8 cellular contexts compared by ENCODE assay signal in genomic region chr19:1864480-1865171, GRCh38. TPM values are rescaled to one million over a fixed set of nuclear protein-coding genes. Genes with fewer than 3 reads are reported as not detected.
DNase-seq lines count a peak whose midpoint lies in the region; ATAC-seq and TF ChIP-seq lines count a peak whose summit lies in the region.

No MANE protein-coding gene starts in this region.

- BruUV-seq in Calu3 (replicated peaks; lab: Mats Ljungman, UMichigan): TSS peak; percentile 73

- ATAC-seq in GM21423 (IDR thresholded peaks at IDR 0.05; ENCODE audit: unreplicated experiment): peak; percentile 28
- peak; percentile 54 to 55 for ATAC-seq in stimulated activated naive B cell treated with anti-CD40 and anti-IgM and Interleukin-4, amounts not matched to agents 10 μg/mL and 1 μg/mL and 100 μg/mL, for 72 hours (replicated peaks)
- ATAC-seq in GM21367 (IDR thresholded peaks at IDR 0.05; ENCODE audit: unreplicated experiment): no peak

- peak overlapping the region; percentile 78 for H3K4me3 ChIP-seq in effector memory CD4-positive, alpha-beta T cell (ENCODE audit: insufficient read depth, low read depth, low read length, poor library complexity, severe bottlenecking)

- no peaks in the 10 kb centered on the region for H3K9me3 Mint-ChIP-seq in Calu3 (ENCODE audit: low read depth, unreplicated experiment)
- no peaks in the 10 kb centered on the region for H3K9me3 Mint-ChIP-seq in stimulated activated naive B cell treated with anti-CD40 and anti-IgM and Interleukin-4, amounts not matched to agents 10 μg/mL and 1 μg/mL and 100 μg/mL, for 72 hours

- H3K4me1 ChIP-seq in effector memory CD4-positive, alpha-beta T cell (ENCODE audit: control insufficient read depth, insufficient read depth, low read length, poor library complexity, severe bottlenecking): peaks cover 32% of the 10 kb centered on the region

- H3K27me3 Mint-ChIP-seq in Calu3 (ENCODE audit: unreplicated experiment): no peaks in the 10 kb centered on the region
- H3K27me3 Mint-ChIP-seq in stimulated activated naive B cell treated with anti-CD40 and anti-IgM and Interleukin-4, amounts not matched to agents 10 μg/mL and 1 μg/mL and 100 μg/mL, for 72 hours: no peaks in the 10 kb centered on the region

- H3K27ac Mint-ChIP-seq in Calu3 (ENCODE audit: unreplicated experiment): no peak overlapping the region
- peak overlapping the region; percentile 97 for H3K27ac Mint-ChIP-seq in stimulated activated naive B cell treated with anti-CD40 and anti-IgM and Interleukin-4, amounts not matched to agents 10 μg/mL and 1 μg/mL and 100 μg/mL, for 72 hours

- H3K36me3 Mint-ChIP-seq in Calu3 (ENCODE audit: insufficient read depth, unreplicated experiment): peaks cover 46% of the 10 kb centered on the region
- peaks cover 11% of the 10 kb centered on the region in 2 donors for H3K36me3 Mint-ChIP-seq in stimulated activated naive B cell treated with anti-CD40 and anti-IgM and Interleukin-4, amounts not matched to agents 10 μg/mL and 1 μg/mL and 100 μg/mL, for 72 hours

- peak overlapping the region; percentile 70 for H3K4me3 Mint-ChIP-seq in Calu3 (ENCODE audit: low read depth, unreplicated experiment)
- peak overlapping the region; percentile 84 to 93 for H3K4me3 Mint-ChIP-seq in stimulated activated naive B cell treated with anti-CD40 and anti-IgM and Interleukin-4, amounts not matched to agents 10 μg/mL and 1 μg/mL and 100 μg/mL, for 72 hours

- H3K27me3 ChIP-seq in effector memory CD4-positive, alpha-beta T cell (replicated peaks; ENCODE audit: control insufficient read depth, insufficient read depth, low read length, poor library complexity, severe bottlenecking): no peaks in the 10 kb centered on the region

- CTCF ChIA-PET in Calu3 (lab: Charles Lee): interaction anchor here (0.5 to 1.2 kb wide), 4 partner anchors 10 to 162 kb away, joined by 3 to 10 read pairs (median 4); no protein-coding TSS in a partner anchor

- H3K27ac ChIP-seq in effector memory CD4-positive, alpha-beta T cell (ENCODE audit: insufficient read depth, low read length, poor library complexity, severe bottlenecking): peak overlapping the region; percentile 69

- H3K4me1 Mint-ChIP-seq in Calu3 (ENCODE audit: low read depth, unreplicated experiment): no peaks in the 10 kb centered on the region
- peaks cover 21 to 48% of the 10 kb centered on the region in 2 donors for H3K4me1 Mint-ChIP-seq in stimulated activated naive B cell treated with anti-CD40 and anti-IgM and Interleukin-4, amounts not matched to agents 10 μg/mL and 1 μg/mL and 100 μg/mL, for 72 hours

- no peaks in the 10 kb centered on the region for H3K36me3 ChIP-seq in effector memory CD4-positive, alpha-beta T cell (ENCODE audit: control insufficient read depth, insufficient read depth, low read length)

- TF ChIP-seq CTCF in Calu3 (IDR thresholded peaks at IDR 0.05; ENCODE audit: unreplicated experiment) (peak; percentile 63), LNCAP (IDR thresholded peaks at IDR 0.05) (peak; percentile 72)

- no peaks in the 10 kb centered on the region for H3K9me3 ChIP-seq in effector memory CD4-positive, alpha-beta T cell (ENCODE audit: control insufficient read depth, low read length)

- DNase-seq in Calu3 (peak; percentile 78), lung microvascular endothelial cell (ENCODE audit: low read depth in 2 of 2) (peak; percentile 73 to 78)
- DNase-seq in activated CD4-positive, alpha-beta T cell treated with anti-CD3 and anti-CD28 coated beads for 48 hours: peak; percentile 72
- peak in 1 of 3 donors; percentile 40 for DNase-seq in effector memory CD4-positive, alpha-beta T cell
- DNase-seq in stimulated activated naive B cell treated with anti-CD40 and anti-IgM and Interleukin-4, amounts not matched to agents 10 μg/mL and 1 μg/mL and 100 μg/mL, for 72 hours: peak; percentile 75

- intact Hi-C loops in Calu3 (cut with micrococcal nuclease; ENCODE audit: unreplicated experiment): no loop called here

RNA-seq across cellular contexts. Expression of gene KLF16, which starts 1.2 kb away (rescaled TPM):
- total RNA-seq in Calu3 (2022) (32.3 and 39.0 TPM in 2 replicates), lung microvascular endothelial cell (3.7 and 5.6 TPM in 2 replicates)

RNA-seq across cellular contexts. Expression of gene REXO1, which starts 16.3 kb away (rescaled TPM):
- 34.1 and 39.5 TPM in 2 replicates for total RNA-seq in Calu3 (2022)
- total RNA-seq in lung microvascular endothelial cell: 4.4 and 6.9 TPM in 2 replicates

RNA-seq across cellular contexts. Expression of gene ABHD17A, which starts 20.7 kb away (rescaled TPM):
- total RNA-seq in Calu3 (2022) (35.2 and 36.9 TPM in 2 replicates), lung microvascular endothelial cell (82.4 and 102 TPM in 2 replicates)

RNA-seq across cellular contexts. Expression of gene ADAT3, which starts 40.6 kb away (rescaled TPM):
- total RNA-seq in Calu3 (2022) (6.7 TPM in 2 replicates), lung microvascular endothelial cell (1.3 and 3.0 TPM in 2 replicates)

RNA-seq across cellular contexts. Expression of gene SCAMP4, which starts 40.6 kb away (rescaled TPM):
- total RNA-seq in Calu3 (2022) (64.2 and 80.5 TPM in 2 replicates), lung microvascular endothelial cell (19.0 and 26.6 TPM in 2 replicates)
